8 cellular contexts compared by ENCODE assay signal in genomic region chr2:221572180-221572820, GRCh38. TPM values are rescaled to one million over a fixed set of nuclear protein-coding genes. Genes with fewer than 3 reads are reported as not detected.
DNase-seq lines count a peak whose midpoint lies in the region; ATAC-seq and TF ChIP-seq lines count a peak whose summit lies in the region.

Gene EPHA4, minus strand, starts transcription at chr2:221572304. Its CDS starts 56 bp downstream, at chr2:221572248.

- H3K27ac ChIP-seq in ascending aorta (peak within 1 kb of the TSS; percentile 83 to 88), prostate gland (peak within 1 kb of the TSS; percentile 76 to 81), upper lobe of left lung (peak within 1 kb of the TSS; percentile 75 to 86 (median 80))

- peak within 1 kb of the TSS; percentile 79 for H3K4me3 Mint-ChIP-seq in T-helper 2 cell treated with Interferon-gamma antibody and Interleukin-4, amounts not matched to agents 5 μg/mL and 100 μg/mL, for 36 hours

- H3K4me3 ChIP-seq in GM06990 (replicated peaks; ENCODE audit: low read depth, low read length) (peak within 1 kb of the TSS; percentile 64), HFF-Myc (replicated peaks; ENCODE audit: low read depth, low read length) (peak within 1 kb of the TSS; percentile 54), ascending aorta (peak within 1 kb of the TSS; percentile 77 to 92), prostate gland (peak within 1 kb of the TSS; percentile 58 to 61), upper lobe of left lung (peak within 1 kb of the TSS; percentile 56 to 78 (median 62))

- peaks cover 28% of the 10 kb centered on the region for H3K4me1 Mint-ChIP-seq in T-helper 2 cell treated with Interferon-gamma antibody and Interleukin-4, amounts not matched to agents 5 μg/mL and 100 μg/mL, for 36 hours (ENCODE audit: low read depth)

- TF ChIP-seq CTCF in GM06990 (IDR thresholded peaks at IDR 0.05; ENCODE audit: insufficient read depth, low read length, poor library complexity, severe bottlenecking) (no peak), HFF-Myc (IDR thresholded peaks at IDR 0.05; ENCODE audit: low read depth, low read length, missing control alignments) (no peak), ascending aorta (IDR thresholded peaks at IDR 0.05) (peak; percentile 8 to 33 (median 30)), prostate gland (IDR thresholded peaks at IDR 0.05) (peak in 3 of 4 experiments; percentile 27 to 48 (median 44)), upper lobe of left lung (IDR thresholded peaks at IDR 0.05) (peak in 3 of 6 experiments; percentile 13 to 34 (median 32))

- WGBS in prostate gland = under 1% methylated on average over 40 of the region's 59 CpGs
- WGBS in upper lobe of left lung, 2 donors = 0 to 1% methylated on average over 34 to 43 of the region's 59 CpGs

- TF ChIP-seq EP300 in upper lobe of left lung (IDR thresholded peaks at IDR 0.05) = no peak

- peak within 1 kb of the TSS; percentile 22 for H3K27ac Mint-ChIP-seq in T-helper 2 cell treated with Interferon-gamma antibody and Interleukin-4, amounts not matched to agents 5 μg/mL and 100 μg/mL, for 36 hours

- H3K4me1 ChIP-seq in ascending aorta (peaks cover 7 to 14% of the 10 kb centered on the region in 2 donors), prostate gland (replicated peaks) (no peaks in the 10 kb centered on the region), upper lobe of left lung (peaks cover 14 to 42% (median 20%) of the 10 kb centered on the region in 4 donors)

- no peaks in the 10 kb centered on the region for H3K36me3 ChIP-seq in GM06990 (ENCODE audit: control insufficient read depth, insufficient read depth, low read length)
- no peaks in the 10 kb centered on the region for H3K36me3 ChIP-seq in ascending aorta
- H3K36me3 ChIP-seq in prostate gland = no peaks in the 10 kb centered on the region
- no peaks in the 10 kb centered on the region for H3K36me3 ChIP-seq in upper lobe of left lung

- H3K36me3 Mint-ChIP-seq in T-helper 2 cell treated with Interferon-gamma antibody and Interleukin-4, amounts not matched to agents 5 μg/mL and 100 μg/mL, for 36 hours (ENCODE audit: low read depth) = peaks cover 2% of the 10 kb centered on the region

- H3K9me3 ChIP-seq in ascending aorta (no peaks in the 10 kb centered on the region), prostate gland (no peaks in the 10 kb centered on the region), upper lobe of left lung (no peaks in the 10 kb centered on the region)

- H3K27me3 ChIP-seq in GM06990 (replicated peaks; ENCODE audit: control insufficient read depth, insufficient read depth, low read length) (peaks cover 6% of the 10 kb centered on the region), ascending aorta (no peaks in the 10 kb centered on the region), prostate gland (replicated peaks; ENCODE audit: insufficient read depth) (no peaks in the 10 kb centered on the region), upper lobe of left lung (peaks cover 0 to 9% (median 2%) of the 10 kb centered on the region in 4 donors)

- H3K9me3 Mint-ChIP-seq in T-helper 2 cell treated with Interferon-gamma antibody and Interleukin-4, amounts not matched to agents 5 μg/mL and 100 μg/mL, for 36 hours = no peaks in the 10 kb centered on the region

- DNase-seq in GM06990 (ENCODE audit: extremely low read depth, insufficient read length) (peak; percentile 75), HFF-Myc (ENCODE audit: extremely low read depth, low read depth) (peak; percentile 33), NCI-H1105 (lab: John Stamatoyannopoulos, UW) (peak; percentile 83), ascending aorta (ENCODE audit: low spot score in 2 of 2) (peak; percentile 42 to 93), left ventricle myocardium superior (peak; percentile 94), prostate gland (ENCODE audit: low spot score) (peak; percentile 90), upper lobe of left lung (peak; percentile 86 to 97)
- DNase-seq in T-helper 2 cell treated with Interferon-gamma antibody and Interleukin-4, amounts not matched to agents 5 μg/mL and 100 μg/mL, for 36 hours (ENCODE audit: low spot score) = peak; percentile 82

- TF ChIP-seq POLR2A in prostate gland (IDR thresholded peaks at IDR 0.05) (peak; percentile 70), upper lobe of left lung (IDR thresholded peaks at IDR 0.05) (peak in 2 of 4 donors; percentile 59 to 78)

- ATAC-seq in left ventricle myocardium superior = peak; percentile 95
- ATAC-seq in upper lobe of left lung (ENCODE audit: low FRiP score in 2 of 2) = peak; percentile 96

- intact Hi-C loops in ascending aorta (cut with DNase I) (loop anchor here (2.0 to 10.0 kb wide), 8 partner anchors 127 to 1837 kb away; no protein-coding TSS in a partner anchor), left ventricle myocardium superior (cut with micrococcal nuclease) (loop anchor here (5.0 to 10.0 kb wide), 3 partner anchors 467 to 1837 kb away; no protein-coding TSS in a partner anchor), prostate gland (cut with DNase I) (loop anchor here (2.0 to 10.0 kb wide), 5 partner anchors 130 to 1837 kb away; no protein-coding TSS in a partner anchor)

- peaks cover 83% of the 10 kb centered on the region for H3K27me3 Mint-ChIP-seq in T-helper 2 cell treated with Interferon-gamma antibody and Interleukin-4, amounts not matched to agents 5 μg/mL and 100 μg/mL, for 36 hours (ENCODE audit: low read depth)

RNA-seq across cellular contexts. Expression of gene EPHA4, which starts in this region (rescaled TPM):
- total RNA-seq in ascending aorta (51.2 TPM), left ventricle myocardium superior (16.3 TPM), prostate gland (10 to 100 TPM; 12.0 to 88.8 TPM), upper lobe of left lung (10 to 100 TPM in 5 of 6 donors, 1 to 10 TPM in 1; 9.5 to 33.5 (median 22.3) TPM)

Comparison
In these comparisons a context has a peak if more than half of its experiments do, and no peak if none do; other contexts are left out.
1. Peak in every context shown above with its lines: DNase-seq, ATAC-seq, H3K4me3 ChIP-seq and H3K27ac ChIP-seq.
2. DNase-seq: peak in every context shown above with its lines; median percentile 94 in left ventricle myocardium superior; 92 in upper lobe of left lung; 90 in prostate gland; 83 in NCI-H1105; 82 in T-helper 2 cell treated with Interferon-gamma antibody and Interleukin-4, amounts not matched to agents 5 μg/mL and 100 μg/mL, for 36 hours; 75 in GM06990; 68 in ascending aorta; 33 in HFF-Myc.
3. CTCF ChIP-seq: peak in ascending aorta (3 of 3) and prostate gland (3 of 4); none in GM06990 (single experiment) and HFF-Myc (single experiment).